In the genomic region with DNA sequence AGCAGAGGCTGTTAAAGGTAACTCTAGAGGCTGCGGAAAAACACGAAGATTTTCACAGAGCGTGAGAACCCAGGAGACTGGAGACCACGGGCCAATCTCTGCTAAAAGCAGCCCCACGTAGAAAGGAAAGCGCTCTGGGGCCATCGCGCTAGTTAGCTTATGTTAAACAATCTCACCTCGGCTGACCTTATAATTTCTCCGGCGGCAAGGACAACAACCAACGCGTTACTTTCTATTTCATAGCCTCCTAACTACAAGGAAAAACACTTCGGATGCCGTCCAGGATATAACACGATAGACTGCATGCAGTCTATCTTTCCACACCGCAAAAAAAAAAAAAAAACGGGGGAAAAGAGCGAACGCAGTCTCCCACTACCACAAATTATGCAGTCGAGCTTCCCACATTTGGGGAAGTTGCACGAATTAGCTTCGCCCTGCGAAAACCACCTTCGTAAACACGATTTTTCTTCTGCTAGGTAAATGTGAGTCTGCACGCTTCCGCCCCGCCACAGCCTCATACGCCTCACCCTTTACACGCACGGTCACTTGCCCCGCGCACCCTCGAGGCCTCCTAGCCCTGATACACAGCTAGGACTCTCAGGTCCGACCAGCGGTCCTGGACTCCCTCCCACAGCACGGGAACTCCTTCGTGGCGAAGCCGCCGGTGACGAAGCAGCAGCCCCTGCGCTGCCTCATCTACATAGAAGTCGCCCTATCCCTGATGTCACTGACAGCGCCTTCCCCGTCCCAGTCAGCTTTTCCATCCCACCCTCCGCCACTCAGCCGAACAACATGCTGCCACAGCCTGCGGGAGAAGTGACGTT, we compare ENCODE assay signal across 8 cellular contexts.
DNase-seq lines count a peak whose midpoint lies in the region; ATAC-seq and TF ChIP-seq lines count a peak whose summit lies in the region.

No MANE protein-coding gene starts in this region.

- ATAC-seq in CD8-positive, alpha-beta T cell: peak; percentile 81
- ATAC-seq in GM19468 (IDR thresholded peaks at IDR 0.05; ENCODE audit: extremely low read depth, unreplicated experiment) (peak; percentile 40), RWPE2 (ENCODE audit: low read depth) (peak; percentile 87), thoracic aorta (ENCODE audit: insufficient number of reproducible peaks, low FRiP score, low read depth) (peak; percentile 70)

- no peaks in the 10 kb centered on the region for H3K36me3 ChIP-seq in CD8-positive, alpha-beta T cell (ENCODE audit: insufficient read depth, low read length)
- H3K36me3 ChIP-seq in RWPE2 (ENCODE audit: low read depth): no peaks in the 10 kb centered on the region
- no peaks in the 10 kb centered on the region for H3K36me3 ChIP-seq in thoracic aorta

- H3K9me3 Mint-ChIP-seq in CD8-positive, alpha-beta T cell: peaks cover 3% of the 10 kb centered on the region
- peaks cover 5% of the 10 kb centered on the region for H3K9me3 Mint-ChIP-seq in activated naive CD4-positive, alpha-beta T cell treated with anti-CD3 and anti-CD28 coated beads for 36 hours
- H3K9me3 Mint-ChIP-seq in osteocyte (ENCODE audit: unreplicated experiment): peaks cover 13% of the 10 kb centered on the region

- peaks cover 22% of the 10 kb centered on the region for H3K27me3 ChIP-seq in CD8-positive, alpha-beta T cell (ENCODE audit: insufficient read depth, low read length)
- peaks cover 20% of the 10 kb centered on the region for H3K27me3 ChIP-seq in RWPE2 (ENCODE audit: insufficient read depth, poor library complexity, severe bottlenecking)
- H3K27me3 ChIP-seq in thoracic aorta (replicated peaks; ENCODE audit: insufficient read depth): peaks cover 12% of the 10 kb centered on the region

- CTCF ChIA-PET in CD8-positive, alpha-beta T cell (lab: Charles Lee): interaction anchor here (1.0 to 1.3 kb wide), 2 partner anchors 158 to 159 kb away, joined by 3 to 6 read pairs; partner anchors contain the start of gene CHD1L
- CTCF ChIA-PET in activated naive CD4-positive, alpha-beta T cell treated with anti-CD3 and anti-CD28 coated beads for 36 hours (lab: Charles Lee): no interaction called here

- TF ChIP-seq CTCF in CD8-positive, alpha-beta T cell (IDR thresholded peaks at IDR 0.05): no peak
- TF ChIP-seq CTCF in RWPE2 (IDR thresholded peaks at IDR 0.05; ENCODE audit: poor library complexity, severe bottlenecking) (no peak), osteocyte (IDR thresholded peaks at IDR 0.05) (no peak), thoracic aorta (IDR thresholded peaks at IDR 0.05) (no peak)

- peak; percentile 18 to 82 (median 58) for DNase-seq in CD8-positive, alpha-beta T cell
- DNase-seq in HUDEP-2 (lab: John Stamatoyannopoulos, UW; ENCODE audit: unreplicated experiment in 76 of 76) (peak in 71 of 76 experiments; percentile 3 to 85 (median 49)), RWPE2 (ENCODE audit: low spot score) (no peak), head of caudate nucleus (peak in 29 of 42 donors; percentile 5 to 72 (median 34)), osteocyte (ENCODE audit: extremely low spot score, unreplicated experiment) (peak; percentile 89), thoracic aorta (ENCODE audit: low spot score) (peak; percentile 13)
- peak; percentile 96 for DNase-seq in activated naive CD4-positive, alpha-beta T cell treated with anti-CD3 and anti-CD28 coated beads for 36 hours

- peak overlapping the region; percentile 100 for H3K27ac Mint-ChIP-seq in CD8-positive, alpha-beta T cell
- peak overlapping the region; percentile 100 for H3K27ac Mint-ChIP-seq in activated naive CD4-positive, alpha-beta T cell treated with anti-CD3 and anti-CD28 coated beads for 36 hours
- peak overlapping the region; percentile 99 for H3K27ac Mint-ChIP-seq in osteocyte (ENCODE audit: unreplicated experiment)

- peak overlapping the region; percentile 74 for H3K4me3 ChIP-seq in CD8-positive, alpha-beta T cell (ENCODE audit: low read depth, low read length)
- peak overlapping the region; percentile 36 for H3K4me3 ChIP-seq in RWPE2 (ENCODE audit: severe bottlenecking)
- H3K4me3 ChIP-seq in thoracic aorta: peak overlapping the region; percentile 77

- peak overlapping the region; percentile 77 for H3K27ac ChIP-seq in CD8-positive, alpha-beta T cell (ENCODE audit: low read depth, low read length)
- H3K27ac ChIP-seq in RWPE2 (ENCODE audit: poor library complexity, severe bottlenecking): peak overlapping the region; percentile 38
- H3K27ac ChIP-seq in thoracic aorta: no peak overlapping the region

- peaks cover 34% of the 10 kb centered on the region for H3K4me1 Mint-ChIP-seq in CD8-positive, alpha-beta T cell (ENCODE audit: low read depth)
- H3K4me1 Mint-ChIP-seq in activated naive CD4-positive, alpha-beta T cell treated with anti-CD3 and anti-CD28 coated beads for 36 hours (ENCODE audit: low read depth): peaks cover 44% of the 10 kb centered on the region
- peaks cover 14% of the 10 kb centered on the region for H3K4me1 Mint-ChIP-seq in osteocyte (ENCODE audit: unreplicated experiment)

- no peaks in the 10 kb centered on the region for H3K9me3 ChIP-seq in CD8-positive, alpha-beta T cell (ENCODE audit: low read length)
- H3K9me3 ChIP-seq in RWPE2 (ENCODE audit: severe bottlenecking): peaks cover 7% of the 10 kb centered on the region
- no peaks in the 10 kb centered on the region for H3K9me3 ChIP-seq in thoracic aorta

- peaks cover 8% of the 10 kb centered on the region for H3K36me3 Mint-ChIP-seq in CD8-positive, alpha-beta T cell
- H3K36me3 Mint-ChIP-seq in activated naive CD4-positive, alpha-beta T cell treated with anti-CD3 and anti-CD28 coated beads for 36 hours (ENCODE audit: low read depth): peaks cover 4% of the 10 kb centered on the region
- no peaks in the 10 kb centered on the region for H3K36me3 Mint-ChIP-seq in osteocyte (ENCODE audit: unreplicated experiment)

- intact Hi-C loops in CD8-positive, alpha-beta T cell (cut with DNase I, micrococcal nuclease): loop anchor here (2.0 to 5.0 kb wide), 4 partner anchors 88 to 158 kb away; partner anchors contain the start of genes CHD1L (in 2 of the 2) and PRKAB2 (in 2 of the 2)
- intact Hi-C loops in activated naive CD4-positive, alpha-beta T cell treated with anti-CD3 and anti-CD28 coated beads for 36 hours (cut with micrococcal nuclease): loop anchor here (1.0 to 10.0 kb wide), 6 partner anchors 38 to 710 kb away; partner anchors contain the start of genes CHD1L, NBPF12 and PRKAB2
- intact Hi-C loops in head of caudate nucleus (cut with DNase I): no loop called here

- H3K27me3 Mint-ChIP-seq in CD8-positive, alpha-beta T cell (ENCODE audit: low read depth): peaks cover 35% of the 10 kb centered on the region
- H3K27me3 Mint-ChIP-seq in activated naive CD4-positive, alpha-beta T cell treated with anti-CD3 and anti-CD28 coated beads for 36 hours (ENCODE audit: low read depth): peaks cover 35% of the 10 kb centered on the region
- peaks cover 39% of the 10 kb centered on the region for H3K27me3 Mint-ChIP-seq in osteocyte (ENCODE audit: unreplicated experiment)

- H3K4me1 ChIP-seq in CD8-positive, alpha-beta T cell (ENCODE audit: insufficient read depth, low read length): peaks cover 21% of the 10 kb centered on the region
- H3K4me1 ChIP-seq in RWPE2 (ENCODE audit: insufficient read depth, poor library complexity, severe bottlenecking) (no peaks in the 10 kb centered on the region), thoracic aorta (ENCODE audit: control insufficient read depth in 1 of 2, low read depth in 2 of 2) (peaks cover 7 to 24% of the 10 kb centered on the region in 2 donors)

- H3K4me3 Mint-ChIP-seq in CD8-positive, alpha-beta T cell: peak overlapping the region; percentile 94
- H3K4me3 Mint-ChIP-seq in activated naive CD4-positive, alpha-beta T cell treated with anti-CD3 and anti-CD28 coated beads for 36 hours: peak overlapping the region; percentile 92
- peak overlapping the region; percentile 93 for H3K4me3 Mint-ChIP-seq in osteocyte (ENCODE audit: unreplicated experiment)

- POLR2A ChIA-PET in CD8-positive, alpha-beta T cell (lab: Charles Lee): interaction anchor here (0.7 to 1.7 kb wide), 6 partner anchors 9 to 158 kb away, joined by 3 to 10 read pairs (median 6); partner anchors contain the start of gene CHD1L

Comparison
In these comparisons a context has a peak if more than half of its experiments do, and no peak if none do; other contexts are left out.
1. H3K27ac ChIP-seq: peak in CD8-positive, alpha-beta T cell (single experiment) and RWPE2 (single experiment); none in thoracic aorta (0 of 2).
2. Peak in every context shown above with its lines, with median percentiles within 50 percentile points of each other: ATAC-seq, H3K4me3 ChIP-seq, H3K27ac Mint-ChIP-seq and H3K4me3 Mint-ChIP-seq.